In genomic region chr19:44657211-44657921, GRCh38 we compare ENCODE assay signal across 8 cellular contexts. TPM values are rescaled to one million over a fixed set of nuclear protein-coding genes. Genes with fewer than 3 reads are reported as not detected.
DNase-seq lines count a peak whose midpoint lies in the region; ATAC-seq and TF ChIP-seq lines count a peak whose summit lies in the region.

No MANE protein-coding gene starts in this region.

- peaks cover 5% of the 10 kb centered on the region for H3K4me1 ChIP-seq in psoas muscle

- peaks cover 18 to 95% of the 10 kb centered on the region in 2 donors for H3K36me3 ChIP-seq in psoas muscle (ENCODE audit: insufficient read depth in 1 of 2, low read depth in 1 of 2)

- TF ChIP-seq CTCF in psoas muscle (IDR thresholded peaks at IDR 0.05) = peak; percentile 90

- intact Hi-C loops in psoas muscle (cut with DNase I) = loop anchor here (2.0 to 5.0 kb wide), 2 partner anchors 85 to 87 kb away; no protein-coding TSS in a partner anchor

- no peak overlapping the region for H3K4me3 ChIP-seq in psoas muscle

- no peaks in the 10 kb centered on the region for H3K27me3 ChIP-seq in psoas muscle (ENCODE audit: insufficient read depth in 3 of 3, low read length in 2 of 3)

- ATAC-seq in psoas muscle (peak; percentile 63 to 79 (median 68)), HG02981 (IDR thresholded peaks at IDR 0.05; ENCODE audit: unreplicated experiment) (no peak), GM18858 (IDR thresholded peaks at IDR 0.05; ENCODE audit: unreplicated experiment) (no peak)

- DNase-seq in CD1c-positive myeloid dendritic cell (ENCODE audit: extremely low spot score) (peak; percentile 76), HEK293T (ENCODE audit: extremely low spot score) (peak; percentile 70), RPMI7951 (ENCODE audit: low read depth) (peak; percentile 57), germinal center (ENCODE audit: low spot score) (peak; percentile 85), psoas muscle (peak; percentile 60 to 81)
- DNase-seq in activated T-helper 9 cell treated with anti-CD3 and anti-CD28 coated beads, Interleukin-2, amount 50 U/mL, for 16 hours (ENCODE audit: low read depth) = peak; percentile 36

- CTCF ChIA-PET in HEK293T (lab: Yijun Ruan, JAX) = interaction anchor here (0.6 to 2.5 kb wide), 2 partner anchors 86 to 192 kb away, joined by 3 to 12 read pairs; no protein-coding TSS in a partner anchor

- H3K27ac ChIP-seq in psoas muscle = no peak overlapping the region

- POLR2A ChIA-PET in HEK293T (lab: Yijun Ruan, JAX) = interaction anchor here (0.8 to 1.1 kb wide), 4 partner anchors 13 to 86 kb away, joined by 3 to 5 read pairs (median 4); partner anchors contain the start of gene PVR

- no peaks in the 10 kb centered on the region for H3K9me3 ChIP-seq in psoas muscle

- 40 to 44% (median 42%) methylated on average over 24 to 25 of the region's 25 CpGs for WGBS in psoas muscle, 3 donors

TF ChIP-seq in HEK293T, 16 proteins besides CTCF, POLR2A, EP300 and RAD21:
- TF ChIP-seq ARNT (IDR thresholded peaks at IDR 0.05) (no peak), FOXM1 (IDR thresholded peaks at IDR 0.05; ENCODE audit: borderline replicate concordance) (no peak), HDGF (IDR thresholded peaks at IDR 0.05; ENCODE audit: borderline replicate concordance) (no peak), TARDBP (IDR thresholded peaks at IDR 0.05) (no peak), PKNOX1 (IDR thresholded peaks at IDR 0.05) (no peak), FOXA1 (IDR thresholded peaks at IDR 0.05) (no peak), FOXK2 (IDR thresholded peaks at IDR 0.05) (no peak), NFRKB (IDR thresholded peaks at IDR 0.05) (no peak), ZNF384 (IDR thresholded peaks at IDR 0.05) (no peak), SUZ12 (IDR thresholded peaks at IDR 0.05) (no peak), BHLHE40 (IDR thresholded peaks at IDR 0.05; ENCODE audit: borderline replicate concordance) (no peak), L3MBTL2 (conservative IDR thresholded peaks at IDR 0.05) (no peak)

RNA-seq across cellular contexts. Expression of gene PVR, which starts 13.7 kb away (rescaled TPM):
- total RNA-seq in RPMI7951 (2014; rRNA removed; shearing (Covaris generic)) = 34.2 and 35.7 TPM in 2 replicates
- total RNA-seq in psoas muscle = 100 to 1,000 TPM in 1 of 4 donors, 10 to 100 TPM in 3; 25.0 to 117 (median 41.8) TPM
- polyA plus RNA-seq in psoas muscle = 10 to 100 TPM; 21.0 to 90.8 (median 44.4) TPM

RNA-seq across cellular contexts. Expression of gene CEACAM19, which starts 13.9 kb away (rescaled TPM):
- total RNA-seq in RPMI7951 (2014; rRNA removed; shearing (Covaris generic)) = 0.12 and 0.20 TPM in 2 replicates
- total RNA-seq in psoas muscle = 10 to 100 TPM in 1 of 4 donors, 1 to 10 TPM in 3; 3.7 to 10.7 (median 7.5) TPM
- 10 to 100 TPM in 1 of 3 donors, 1 to 10 TPM in 2; 3.9 to 14.7 (median 8.6) TPM for polyA plus RNA-seq in psoas muscle

RNA-seq across cellular contexts. Expression of gene CEACAM16, which starts 41.6 kb away (rescaled TPM):
- 0.20 TPM in 1 of 2 replicates, not detected in the other for total RNA-seq in RPMI7951 (2014; rRNA removed; shearing (Covaris generic))
- total RNA-seq in psoas muscle = not detected
- under 1 TPM in 2 of 3 donors, not detected in 1; 0.03 to 0.08 TPM for polyA plus RNA-seq in psoas muscle

RNA-seq across cellular contexts. Expression of gene IGSF23, which starts 44.0 kb away (rescaled TPM):
- total RNA-seq in RPMI7951 (2014; rRNA removed; shearing (Covaris generic)) = not detected in 2 replicates
- under 1 TPM in 1 of 4 donors, not detected in 3; 0.30 TPM for total RNA-seq in psoas muscle
- polyA plus RNA-seq in psoas muscle = under 1 TPM in 1 of 3 donors, not detected in 2; 0.23 TPM

Comparison
In these comparisons a context has a peak if more than half of its experiments do, and no peak if none do; other contexts are left out.
1. ATAC-seq: peak in psoas muscle (4 of 4); none in HG02981 (single experiment) and GM18858 (single experiment).
2. Peak in every context shown above with its lines, with median percentiles within 50 percentile points of each other: DNase-seq.